Comparison of ENCODE assay signal across 11 cellular contexts in the genomic region with DNA sequence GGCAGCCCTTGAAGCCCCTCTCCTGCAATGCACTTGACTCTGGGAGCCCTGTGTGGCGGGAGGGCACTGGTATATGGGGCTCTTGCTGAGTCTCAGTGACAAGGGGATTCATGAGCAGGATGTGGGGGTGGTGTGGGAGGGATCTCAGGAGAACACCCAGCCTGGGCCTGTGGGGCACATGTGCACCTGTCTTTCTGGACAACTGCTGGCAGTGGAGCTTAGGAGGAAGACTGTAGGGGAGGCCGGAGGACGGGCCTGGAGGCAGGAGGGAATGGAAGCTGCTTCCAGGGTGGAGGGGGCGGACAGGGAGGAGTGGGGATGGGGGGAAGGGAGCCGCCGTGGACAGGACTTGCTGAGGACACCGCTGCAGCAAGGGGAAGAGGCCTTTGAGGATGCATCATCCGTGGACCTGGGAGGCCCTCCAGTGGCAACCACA.
"Had no signal": no experiment of that assay in that cellular context is flagged by ENCODE, and none has a peak within 500 bp of the region (broad histone marks: within the 10 kb centered on the region; RNA-seq: fewer than 3 reads in every experiment).

No MANE protein-coding gene starts in this region.

- H3K4me3 ChIP-seq: adrenal gland, gastroesophageal sphincter, psoas muscle had no signal

- H3K27ac ChIP-seq: adrenal gland, gastroesophageal sphincter, psoas muscle had no signal

- ATAC-seq: gastroesophageal sphincter; psoas muscle; stimulated activated naive CD8-positive, alpha-beta T cell treated with anti-CD3 and anti-CD28 coated beads, Interleukin-15, amount 100 ng/mL, for 72 hours; WTC11 had no signal

- H3K4me1 ChIP-seq: adrenal gland, psoas muscle had no signal

- H3K9me3 ChIP-seq: adrenal gland, gastroesophageal sphincter, psoas muscle had no signal

- H3K36me3 ChIP-seq: adrenal gland, gastroesophageal sphincter had no signal

- DNase-seq: activated CD4-positive, alpha-beta T cell treated with anti-CD3 and anti-CD28 coated beads for 48 hours; activated CD8-positive, alpha-beta memory T cell treated with anti-CD3 and anti-CD28 coated beads for 24 hours; erythroblast; occipital lobe; psoas muscle; stimulated activated CD4-positive, alpha-beta T cell treated with anti-CD3 and anti-CD28 coated beads, Interleukin-1b, Interleukin-23, amount 100 ng/mL, for 48 hours; stimulated activated naive CD8-positive, alpha-beta T cell treated with anti-CD3 and anti-CD28 coated beads, Interleukin-15, amount 100 ng/mL, for 72 hours; T-helper 2 cell had no signal
